In genomic region chr15:86743283-86743903, GRCh38 we compare ENCODE assay signal across 8 cellular contexts.
DNase-seq lines count a peak whose midpoint lies in the region; ATAC-seq lines count a peak whose summit lies in the region.

No MANE protein-coding gene starts in this region.

- peak; percentile 22 for DNase-seq in GDM1 (lab: John Stamatoyannopoulos, UW)
- DNase-seq in NCI-H526 (lab: John Stamatoyannopoulos, UW) = peak; percentile 36 to 75
- DNase-seq in activated T-cell treated with anti-CD3 and anti-CD28 coated beads for 24 hours (ENCODE audit: low read depth) = peak; percentile 63
- peak; percentile 31 for DNase-seq in left ventricle myocardium superior
- peak; percentile 27 to 61 for DNase-seq in stimulated activated CD4-positive, alpha-beta T cell treated with anti-CD3 and anti-CD28 coated beads, Interleukin-4, amount 100 ng/mL, for 4 hours
- no peak for DNase-seq in NCI-H1436 (lab: John Stamatoyannopoulos, UW)
- DNase-seq in GM03348 (ENCODE audit: low spot score) = no peak

- no peak for ATAC-seq in left ventricle myocardium superior
- no peak for ATAC-seq in GM21526 (IDR thresholded peaks at IDR 0.05; ENCODE audit: low FRiP score, unreplicated experiment)

- intact Hi-C loops in left ventricle myocardium superior (cut with micrococcal nuclease) = no loop called here

Comparison
In these comparisons a context has a peak if more than half of its experiments do, and no peak if none do; other contexts are left out.
1. DNase-seq: peak in GDM1 (single experiment), NCI-H526 (2 of 2), activated T-cell treated with anti-CD3 and anti-CD28 coated beads for 24 hours (single experiment), left ventricle myocardium superior (single experiment) and stimulated activated CD4-positive, alpha-beta T cell treated with anti-CD3 and anti-CD28 coated beads, Interleukin-4, amount 100 ng/mL, for 4 hours (2 of 2); none in NCI-H1436 (single experiment) and GM03348 (single experiment).